Comparison of ENCODE assay signal across 8 cellular contexts in genomic region chr4:55866290-55866907, GRCh38. TPM values are rescaled to one million over a fixed set of nuclear protein-coding genes. Genes with fewer than 3 reads are reported as not detected.
DNase-seq lines count a peak whose midpoint lies in the region; ATAC-seq and TF ChIP-seq lines count a peak whose summit lies in the region.

No MANE protein-coding gene starts in this region.

- no peaks in the 10 kb centered on the region for H3K27me3 ChIP-seq in PC-9 (ENCODE audit: insufficient read depth, low read depth)

- POLR2A ChIA-PET in PC-9 (lab: Charles Lee; ENCODE audit: unreplicated experiment) = interaction anchor here (0.6 kb wide), 1 partner anchor 11 kb away, joined by 6 read pairs; no protein-coding TSS in a partner anchor

- no peak overlapping the region for H2AFZ ChIP-seq in PC-9

- H3K36me3 Mint-ChIP-seq in activated CD8-positive, alpha-beta memory T cell treated with anti-CD3 and anti-CD28 coated beads, Interleukin-2, amount 10 ng/mL, durations not matched to agents 7 days and 5 days = peaks cover 25% of the 10 kb centered on the region
- peaks cover 59% of the 10 kb centered on the region for H3K36me3 Mint-ChIP-seq in effector memory CD8-positive, alpha-beta T cell (ENCODE audit: insufficient read depth)
- peaks cover 58% of the 10 kb centered on the region for H3K36me3 Mint-ChIP-seq in nephron progenitor cell (ENCODE audit: low read depth)
- peaks cover 53% of the 10 kb centered on the region for H3K36me3 Mint-ChIP-seq in stimulated activated memory B cell treated with anti-CD40 and anti-IgM and Interleukin-4, amounts not matched to agents 10 μg/mL and 1 μg/mL and 100 μg/mL, for 72 hours

- H3K27ac ChIP-seq in PC-9 = peak overlapping the region; percentile 76

- ATAC-seq in activated CD8-positive, alpha-beta memory T cell treated with anti-CD3 and anti-CD28 coated beads, Interleukin-2, amount 10 ng/mL, durations not matched to agents 7 days and 5 days = peak; percentile 81
- ATAC-seq in HG02938 (IDR thresholded peaks at IDR 0.05; ENCODE audit: unreplicated experiment) = peak; percentile 82
- peak; percentile 94 for ATAC-seq in effector memory CD8-positive, alpha-beta T cell (replicated peaks)
- ATAC-seq in stimulated activated memory B cell treated with anti-CD40 and anti-IgM and Interleukin-4, amounts not matched to agents 10 μg/mL and 1 μg/mL and 100 μg/mL, for 72 hours = no peak

- H3K4me3 Mint-ChIP-seq in activated CD8-positive, alpha-beta memory T cell treated with anti-CD3 and anti-CD28 coated beads, Interleukin-2, amount 10 ng/mL, durations not matched to agents 7 days and 5 days = no peak overlapping the region
- no peak overlapping the region for H3K4me3 Mint-ChIP-seq in effector memory CD8-positive, alpha-beta T cell
- no peak overlapping the region for H3K4me3 Mint-ChIP-seq in nephron progenitor cell
- H3K4me3 Mint-ChIP-seq in stimulated activated memory B cell treated with anti-CD40 and anti-IgM and Interleukin-4, amounts not matched to agents 10 μg/mL and 1 μg/mL and 100 μg/mL, for 72 hours = no peak overlapping the region

- TF ChIP-seq CTCF in PC-9 (conservative IDR thresholded peaks at IDR 0.05) (no peak), nephron progenitor cell (IDR thresholded peaks at IDR 0.05) (no peak)

- no peaks in the 10 kb centered on the region for H3K9me3 ChIP-seq in PC-9 (ENCODE audit: insufficient read depth, low read depth)

- H3K27me3 Mint-ChIP-seq in activated CD8-positive, alpha-beta memory T cell treated with anti-CD3 and anti-CD28 coated beads, Interleukin-2, amount 10 ng/mL, durations not matched to agents 7 days and 5 days = no peaks in the 10 kb centered on the region
- H3K27me3 Mint-ChIP-seq in effector memory CD8-positive, alpha-beta T cell = no peaks in the 10 kb centered on the region
- no peaks in the 10 kb centered on the region for H3K27me3 Mint-ChIP-seq in nephron progenitor cell (ENCODE audit: low read depth, poor library complexity)
- H3K27me3 Mint-ChIP-seq in stimulated activated memory B cell treated with anti-CD40 and anti-IgM and Interleukin-4, amounts not matched to agents 10 μg/mL and 1 μg/mL and 100 μg/mL, for 72 hours = no peaks in the 10 kb centered on the region

- H3K4me1 ChIP-seq in PC-9 (replicated peaks; ENCODE audit: insufficient read depth) = peaks cover 27% of the 10 kb centered on the region

- H3K9me3 Mint-ChIP-seq in activated CD8-positive, alpha-beta memory T cell treated with anti-CD3 and anti-CD28 coated beads, Interleukin-2, amount 10 ng/mL, durations not matched to agents 7 days and 5 days (ENCODE audit: low read depth) = no peaks in the 10 kb centered on the region
- H3K9me3 Mint-ChIP-seq in effector memory CD8-positive, alpha-beta T cell = no peaks in the 10 kb centered on the region
- no peaks in the 10 kb centered on the region for H3K9me3 Mint-ChIP-seq in nephron progenitor cell
- H3K9me3 Mint-ChIP-seq in stimulated activated memory B cell treated with anti-CD40 and anti-IgM and Interleukin-4, amounts not matched to agents 10 μg/mL and 1 μg/mL and 100 μg/mL, for 72 hours = no peaks in the 10 kb centered on the region

- intact Hi-C loops in PC-9 (cut with micrococcal nuclease; ENCODE audit: unreplicated experiment) = loop anchor here (2.0 to 10.0 kb wide), 5 partner anchors 130 to 892 kb away; partner anchors contain the start of gene NMU

- no peak overlapping the region for H3K4me3 ChIP-seq in PC-9

- peaks cover 26% of the 10 kb centered on the region for H3K4me1 Mint-ChIP-seq in activated CD8-positive, alpha-beta memory T cell treated with anti-CD3 and anti-CD28 coated beads, Interleukin-2, amount 10 ng/mL, durations not matched to agents 7 days and 5 days
- H3K4me1 Mint-ChIP-seq in effector memory CD8-positive, alpha-beta T cell (ENCODE audit: low read depth in 2 of 2) = peaks cover 8 to 15% of the 10 kb centered on the region in 2 donors
- H3K4me1 Mint-ChIP-seq in nephron progenitor cell = peaks cover 20% of the 10 kb centered on the region
- peaks cover 15% of the 10 kb centered on the region for H3K4me1 Mint-ChIP-seq in stimulated activated memory B cell treated with anti-CD40 and anti-IgM and Interleukin-4, amounts not matched to agents 10 μg/mL and 1 μg/mL and 100 μg/mL, for 72 hours

- BruUV-seq in PC-9 (replicated peaks; lab: Mats Ljungman, UMichigan) = no TSS peak

- CTCF ChIA-PET in activated CD8-positive, alpha-beta memory T cell treated with anti-CD3 and anti-CD28 coated beads, Interleukin-2, amount 10 ng/mL, durations not matched to agents 7 days and 5 days (lab: Charles Lee) = interaction anchor here (0.9 to 4.6 kb wide), 5 partner anchors 11 to 521 kb away, joined by 3 to 25 read pairs (median 6); partner anchors contain the start of genes CEP135, EXOC1 and SRD5A3
- CTCF ChIA-PET in PC-9 (lab: Charles Lee) = no interaction called here

- H3K9me2 ChIP-seq in PC-9 (ENCODE audit: insufficient read depth) = no peaks in the 10 kb centered on the region

- peaks cover 12% of the 10 kb centered on the region for H3K36me3 ChIP-seq in PC-9 (ENCODE audit: low read depth)

- peak overlapping the region; percentile 62 for H3K27ac Mint-ChIP-seq in activated CD8-positive, alpha-beta memory T cell treated with anti-CD3 and anti-CD28 coated beads, Interleukin-2, amount 10 ng/mL, durations not matched to agents 7 days and 5 days
- peak overlapping the region; percentile 87 to 88 for H3K27ac Mint-ChIP-seq in effector memory CD8-positive, alpha-beta T cell
- H3K27ac Mint-ChIP-seq in nephron progenitor cell = peak overlapping the region; percentile 57
- no peak overlapping the region for H3K27ac Mint-ChIP-seq in stimulated activated memory B cell treated with anti-CD40 and anti-IgM and Interleukin-4, amounts not matched to agents 10 μg/mL and 1 μg/mL and 100 μg/mL, for 72 hours

- H4K20me1 ChIP-seq in PC-9 (ENCODE audit: insufficient read depth) = no peaks in the 10 kb centered on the region

- H3F3A ChIP-seq in PC-9 (ENCODE audit: insufficient read depth, low read depth) = peaks cover 19% of the 10 kb centered on the region

- no peak for DNase-seq in activated CD8-positive, alpha-beta memory T cell treated with anti-CD3 and anti-CD28 coated beads, Interleukin-2, amount 10 ng/mL, durations not matched to agents 7 days and 5 days
- DNase-seq in activated CD8-positive, alpha-beta memory T cell treated with anti-CD3 and anti-CD28 coated beads, Interleukin-2, amount 50 U/mL, for 4 hours = no peak
- DNase-seq in PC-9 (peak in 1 of 2 experiments; percentile 82), nephron progenitor cell (no peak), DMS153 (lab: John Stamatoyannopoulos, UW) (no peak)
- DNase-seq in effector memory CD8-positive, alpha-beta T cell = no peak

- H3K4me2 ChIP-seq in PC-9 = peak overlapping the region; percentile 62

- no peaks in the 10 kb centered on the region for H3K79me2 ChIP-seq in PC-9 (ENCODE audit: low read depth)

RNA-seq across cellular contexts. Expression of gene EXOC1, which starts 13.0 kb away (rescaled TPM):
- 10 to 100 TPM; 24.2 to 26.9 TPM for total RNA-seq in activated CD8-positive, alpha-beta memory T cell treated with anti-CD3 and anti-CD28 coated beads, Interleukin-2, amount 10 ng/mL, durations not matched to agents 7 days and 5 days
- total RNA-seq in PC-9 (2021) = 23.1 and 27.1 TPM in 2 replicates

RNA-seq across cellular contexts. Expression of gene EXOC1L, which starts 46.8 kb away (rescaled TPM):
- not detected for total RNA-seq in activated CD8-positive, alpha-beta memory T cell treated with anti-CD3 and anti-CD28 coated beads, Interleukin-2, amount 10 ng/mL, durations not matched to agents 7 days and 5 days
- not detected in 2 replicates for total RNA-seq in PC-9 (2021)
